ENCODE assay signal across 1 cellular context in the genomic region with DNA sequence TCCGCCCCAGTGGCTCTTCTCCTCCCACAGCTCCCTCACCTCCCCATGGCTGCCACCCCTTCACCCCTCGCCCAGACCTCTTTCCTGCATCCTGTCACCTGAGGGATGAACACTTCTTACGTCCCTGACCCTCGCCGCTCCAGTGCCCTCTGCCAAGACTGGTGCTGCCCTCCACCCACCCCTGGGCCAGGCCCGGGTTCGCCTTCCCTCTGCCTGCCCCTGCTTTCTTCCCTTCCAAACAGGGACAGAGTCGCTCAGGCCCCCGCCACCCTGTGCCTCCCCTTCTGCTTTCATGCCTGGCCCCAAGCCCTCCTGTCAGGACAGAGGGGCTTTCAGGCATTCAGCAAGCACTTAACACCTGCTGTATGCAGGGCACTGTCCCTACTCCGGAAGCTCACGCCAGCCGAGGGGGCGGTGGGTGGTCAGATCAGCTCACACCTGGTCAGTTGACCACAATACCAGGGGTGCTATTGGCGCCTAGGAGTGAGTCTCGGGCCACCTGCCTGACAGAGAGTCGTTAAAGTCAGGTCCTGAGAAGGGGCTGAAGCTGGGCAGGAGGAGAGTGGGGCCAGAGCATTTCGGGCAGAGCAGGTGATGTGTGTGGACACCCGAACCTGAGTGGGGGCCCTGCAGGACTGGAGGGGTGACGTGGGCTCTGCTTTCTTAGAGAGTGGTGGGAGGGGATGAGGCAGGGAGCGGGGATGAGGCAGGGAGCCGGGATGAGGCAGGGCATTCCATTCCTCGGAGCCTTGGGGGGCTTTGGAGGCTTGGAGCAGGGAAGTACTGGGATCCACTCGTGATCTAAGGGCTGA.
TF ChIP-seq lines count a peak whose summit lies in the region.

No MANE protein-coding gene starts in this region.

TF ChIP-seq in HepG2, 621 proteins besides CTCF, POLR2A, EP300 and RAD21:
- TF ChIP-seq MTA1 (CRISPR knock-in tag; IDR thresholded peaks at IDR 0.05; ENCODE audit: borderline replicate concordance) (0 out of 2 replicates have a peak, but pooled peaks have one; percentile 24), KDM5A (IDR thresholded peaks at IDR 0.05; ENCODE audit: borderline replicate concordance, low read length) (no peak), ZNF263 (CRISPR knock-in tag; IDR thresholded peaks at IDR 0.05) (no peak), HNRNPLL (IDR thresholded peaks at IDR 0.05; ENCODE audit: low read depth, low read length, poor library complexity, severe bottlenecking) (peak; percentile 22)
- TF ChIP-seq, protein P1, sequence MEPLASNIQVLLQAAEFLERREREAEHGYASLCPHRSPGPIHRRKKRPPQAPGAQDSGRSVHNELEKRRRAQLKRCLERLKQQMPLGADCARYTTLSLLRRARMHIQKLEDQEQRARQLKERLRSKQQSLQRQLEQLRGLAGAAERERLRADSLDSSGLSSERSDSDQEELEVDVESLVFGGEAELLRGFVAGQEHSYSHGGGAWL (CRISPR knock-in tag; IDR thresholded peaks at IDR 0.05) = no peak
